2 cellular contexts compared by ENCODE assay signal in genomic region chrX:23819385-23820234, GRCh38.
TF ChIP-seq lines count a peak whose summit lies in the region.

No MANE protein-coding gene starts in this region.

TF ChIP-seq in HCT116, 20 proteins besides CTCF, POLR2A, EP300 and RAD21 (continued from another document):
- TF ChIP-seq REST (IDR thresholded peaks at IDR 0.05; ENCODE audit: low read depth) (no peak), EGR1 (IDR thresholded peaks at IDR 0.05; ENCODE audit: low read depth) (no peak), ZNF274 (IDR thresholded peaks at IDR 0.05; ENCODE audit: low read depth, low read length) (no peak), YY1 (IDR thresholded peaks at IDR 0.05; ENCODE audit: extremely low read depth, insufficient replicate concordance, low read depth, low read length) (no peak)
- TF ChIP-seq, protein P1, sequence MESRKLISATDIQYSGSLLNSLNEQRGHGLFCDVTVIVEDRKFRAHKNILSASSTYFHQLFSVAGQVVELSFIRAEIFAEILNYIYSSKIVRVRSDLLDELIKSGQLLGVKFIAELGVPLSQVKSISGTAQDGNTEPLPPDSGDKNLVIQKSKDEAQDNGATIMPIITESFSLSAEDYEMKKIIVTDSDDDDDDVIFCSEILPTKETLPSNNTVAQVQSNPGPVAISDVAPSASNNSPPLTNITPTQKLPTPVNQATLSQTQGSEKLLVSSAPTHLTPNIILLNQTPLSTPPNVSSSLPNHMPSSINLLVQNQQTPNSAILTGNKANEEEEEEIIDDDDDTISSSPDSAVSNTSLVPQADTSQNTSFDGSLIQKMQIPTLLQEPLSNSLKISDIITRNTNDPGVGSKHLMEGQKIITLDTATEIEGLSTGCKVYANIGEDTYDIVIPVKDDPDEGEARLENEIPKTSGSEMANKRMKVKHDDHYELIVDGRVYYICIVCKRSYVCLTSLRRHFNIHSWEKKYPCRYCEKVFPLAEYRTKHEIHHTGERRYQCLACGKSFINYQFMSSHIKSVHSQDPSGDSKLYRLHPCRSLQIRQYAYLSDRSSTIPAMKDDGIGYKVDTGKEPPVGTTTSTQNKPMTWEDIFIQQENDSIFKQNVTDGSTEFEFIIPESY (IDR thresholded peaks at IDR 0.05; ENCODE audit: extremely low read depth, insufficient replicate concordance, low read length): no peak

TF ChIP-seq in HepG2, 621 proteins besides CTCF, POLR2A, EP300 and RAD21 (continued from another document):
- TF ChIP-seq ZNF816 (CRISPR knock-in tag; IDR thresholded peaks at IDR 0.05; ENCODE audit: borderline replicate concordance): no peak
- peak; percentile 31; the same call in 1 of the 2 replicates for TF ChIP-seq HNF4A (CRISPR knock-in tag; IDR thresholded peaks at IDR 0.05)
- no peak for TF ChIP-seq RNF2 (conservative IDR thresholded peaks at IDR 0.05; ENCODE audit: low read depth)
- no peak for TF ChIP-seq JUND (CRISPR knock-in tag; IDR thresholded peaks at IDR 0.05)
- TF ChIP-seq ZNF121 (CRISPR knock-in tag; IDR thresholded peaks at IDR 0.05): peak; percentile 19; the same call in 1 of the 2 replicates
- no peak for TF ChIP-seq ZNF329 (CRISPR knock-in tag; IDR thresholded peaks at IDR 0.05; ENCODE audit: low read depth)
- TF ChIP-seq RARA (CRISPR knock-in tag; IDR thresholded peaks at IDR 0.05): peak; percentile 51; the same call in 1 of the 2 replicates
- TF ChIP-seq GATAD2A (CRISPR knock-in tag; IDR thresholded peaks at IDR 0.05): peak; percentile 19; the same call in 1 of the 2 replicates
- TF ChIP-seq CREB1 (IDR thresholded peaks at IDR 0.05): no peak
- TF ChIP-seq CREB1 (CRISPR knock-in tag; IDR thresholded peaks at IDR 0.05): 0 out of 2 replicates have a peak, but pooled peaks have one; percentile 21
- TF ChIP-seq ZNF589 (CRISPR knock-in tag; conservative IDR thresholded peaks at IDR 0.05): no peak
- TF ChIP-seq MAFF (IDR thresholded peaks at IDR 0.05; ENCODE audit: low read depth, low read length): no peak
